3 cellular contexts compared by ENCODE assay signal in genomic region chr16:29653890-29654289, GRCh38. TPM values are rescaled to one million over a fixed set of nuclear protein-coding genes. Genes with fewer than 3 reads are reported as not detected.
"Had no signal": no experiment of that assay in that cellular context is flagged by ENCODE, and none has a peak within 500 bp of the region (broad histone marks: within the 10 kb centered on the region; RNA-seq: fewer than 3 reads in every experiment).

No MANE protein-coding gene starts in this region.

RNA-seq across cellular contexts. Expression of gene SPN, which starts 9.2 kb away (rescaled TPM):
- total RNA-seq: LHCN-M2, NCI-H460, RPMI7951 had no signal
